Comparison of ENCODE assay signal across 21 cellular contexts in the genomic region with DNA sequence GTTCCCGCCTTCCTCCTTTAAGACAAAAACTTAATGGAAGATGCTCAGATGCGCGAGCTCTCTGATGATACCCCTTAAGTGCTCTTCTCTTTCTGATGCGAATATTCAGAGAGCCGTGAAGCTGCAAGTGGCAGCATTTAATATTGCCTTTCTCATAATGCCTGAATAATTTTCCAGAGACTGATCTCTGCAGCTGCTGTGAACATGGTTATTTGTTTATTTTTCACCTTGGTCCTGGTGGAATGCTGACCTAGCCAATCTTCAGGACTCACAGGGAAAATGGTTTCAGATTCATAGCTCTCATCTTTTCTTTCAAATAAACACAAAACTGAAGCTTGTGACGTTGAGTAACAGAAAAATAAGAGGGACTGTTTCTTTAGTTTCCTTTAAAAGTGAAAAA.
DNase-seq lines count a peak whose midpoint lies in the region; ATAC-seq and TF ChIP-seq lines count a peak whose summit lies in the region.
"Had no signal": no experiment of that assay in that cellular context is flagged by ENCODE, and none has a peak within 500 bp of the region (broad histone marks: within the 10 kb centered on the region; RNA-seq: fewer than 3 reads in every experiment).

No MANE protein-coding gene starts in this region.

- no peak overlapping the region for H3K27ac ChIP-seq in HUES64 (ENCODE audit: low read depth, low read length)
- peak overlapping the region; percentile 34 for H3K27ac ChIP-seq in neural cell (ENCODE audit: low read length)

- H4K20me1 ChIP-seq in neural cell (ENCODE audit: insufficient read depth): no peaks in the 10 kb centered on the region

- no peak overlapping the region for H3K4me3 ChIP-seq in HUES64 (ENCODE audit: low read length)
- peak overlapping the region; percentile 51 for H3K4me3 ChIP-seq in neural cell (ENCODE audit: low read length)

- H3K9ac ChIP-seq in HUES64 (ENCODE audit: low read depth, low read length): peak overlapping the region; percentile 16; the same call in 1 of the 2 replicates
- no peak overlapping the region for H3K9ac ChIP-seq in neural cell (ENCODE audit: low read length)

- no peak overlapping the region for H3K4me3 Mint-ChIP-seq in endothelial cell (ENCODE audit: unreplicated experiment)
- H3K4me3 Mint-ChIP-seq: CD4-positive, alpha-beta T cell; T-cell had no signal

- peaks cover 11% of the 10 kb centered on the region for H3K79me2 ChIP-seq in neural cell (replicated peaks; ENCODE audit: insufficient read depth, low read length)

- H3K9me2 ChIP-seq in neural cell (ENCODE audit: insufficient read depth, low read length): no peaks in the 10 kb centered on the region

- H3K4me2 ChIP-seq in neural cell (ENCODE audit: low read length): peak overlapping the region; percentile 25

- no peak for TF ChIP-seq CTCF in neural cell (IDR thresholded peaks at IDR 0.05; ENCODE audit: poor library complexity, severe bottlenecking)
- no peak for TF ChIP-seq CTCF in endothelial cell (IDR thresholded peaks at IDR 0.05; ENCODE audit: unreplicated experiment)

- H3K4me1 Mint-ChIP-seq in endothelial cell (ENCODE audit: unreplicated experiment): peaks cover 4% of the 10 kb centered on the region

- TF ChIP-seq RAD21 in neural cell (conservative IDR thresholded peaks at IDR 0.05): no peak

- H3K27me3 Mint-ChIP-seq in endothelial cell (ENCODE audit: unreplicated experiment): peaks cover 2% of the 10 kb centered on the region

- H3K27me3 ChIP-seq in HUES64 (ENCODE audit: insufficient read depth, low read length) (no peaks in the 10 kb centered on the region), neural cell (ENCODE audit: insufficient read depth, low read depth, low read length) (no peaks in the 10 kb centered on the region)
- H3K27me3 ChIP-seq: BE2C had no signal

- H3K36me3 Mint-ChIP-seq in endothelial cell (ENCODE audit: low read depth, unreplicated experiment): no peaks in the 10 kb centered on the region
- H3K36me3 Mint-ChIP-seq: T-cell had no signal

- H3K36me3 ChIP-seq in HUES64 (ENCODE audit: insufficient read depth, low read length) (no peaks in the 10 kb centered on the region), neural cell (ENCODE audit: insufficient read depth, low read length) (no peaks in the 10 kb centered on the region)
- H3K36me3 ChIP-seq: BE2C had no signal

- 74% methylated on average over 6 of the region's 6 CpGs for WGBS in HUES64

- H3K9me3 ChIP-seq in HUES64 (ENCODE audit: insufficient read depth, low read depth, low read length) (no peaks in the 10 kb centered on the region), neural cell (ENCODE audit: low read length) (no peaks in the 10 kb centered on the region)
- H3K9me3 ChIP-seq: BE2C had no signal

- H3F3A ChIP-seq in neural cell (ENCODE audit: insufficient read depth, low read length, poor library complexity, severe bottlenecking): no peaks in the 10 kb centered on the region

- H3K27ac Mint-ChIP-seq in endothelial cell (ENCODE audit: unreplicated experiment): no peak overlapping the region
- H3K27ac Mint-ChIP-seq: CD4-positive, alpha-beta T cell; T-cell had no signal

- peaks cover 33% of the 10 kb centered on the region for H3K4me1 ChIP-seq in HUES64 (ENCODE audit: insufficient read depth, low read length)

- DNase-seq in NCI-H1417 (lab: John Stamatoyannopoulos, UW) (peak; percentile 8 to 88 (median 68)), NCI-H1417 treated with DMSO at 0.1 percent for 48 hours (lab: John Stamatoyannopoulos, UW) (no peak), NCI-H69 (lab: John Stamatoyannopoulos, UW) (peak; percentile 19), endothelial cell (ENCODE audit: low spot score) (no peak), DMS153 (lab: John Stamatoyannopoulos, UW) (no peak)
- DNase-seq: 8988T; BE2C; CD4-positive, alpha-beta T cell; DMS53; HCEC 1CT; NCI-H1048; NCI-H1930; NCI-H226; NCI-H748 treated with DMSO at 0.1 percent for 48 hours; T-cell; T-helper 9 cell had no signal

- H3K9me3 Mint-ChIP-seq in endothelial cell (ENCODE audit: unreplicated experiment): no peaks in the 10 kb centered on the region
- H3K9me3 Mint-ChIP-seq: CD4-positive, alpha-beta T cell; T-cell had no signal

- no peak overlapping the region for H2AFZ ChIP-seq in neural cell (ENCODE audit: low read depth, low read length)

- peak; percentile 33 for TF ChIP-seq EP300 in neural cell (conservative IDR thresholded peaks at IDR 0.05; ENCODE audit: poor library complexity, severe bottlenecking)

- ATAC-seq in HG03025 (IDR thresholded peaks at IDR 0.05; ENCODE audit: low FRiP score, unreplicated experiment): no peak
- ATAC-seq: HepG2, Panc1, T-cell had no signal

TF ChIP-seq in neural cell, 6 proteins besides CTCF, POLR2A, EP300 and RAD21:
- TF ChIP-seq, protein P1, sequence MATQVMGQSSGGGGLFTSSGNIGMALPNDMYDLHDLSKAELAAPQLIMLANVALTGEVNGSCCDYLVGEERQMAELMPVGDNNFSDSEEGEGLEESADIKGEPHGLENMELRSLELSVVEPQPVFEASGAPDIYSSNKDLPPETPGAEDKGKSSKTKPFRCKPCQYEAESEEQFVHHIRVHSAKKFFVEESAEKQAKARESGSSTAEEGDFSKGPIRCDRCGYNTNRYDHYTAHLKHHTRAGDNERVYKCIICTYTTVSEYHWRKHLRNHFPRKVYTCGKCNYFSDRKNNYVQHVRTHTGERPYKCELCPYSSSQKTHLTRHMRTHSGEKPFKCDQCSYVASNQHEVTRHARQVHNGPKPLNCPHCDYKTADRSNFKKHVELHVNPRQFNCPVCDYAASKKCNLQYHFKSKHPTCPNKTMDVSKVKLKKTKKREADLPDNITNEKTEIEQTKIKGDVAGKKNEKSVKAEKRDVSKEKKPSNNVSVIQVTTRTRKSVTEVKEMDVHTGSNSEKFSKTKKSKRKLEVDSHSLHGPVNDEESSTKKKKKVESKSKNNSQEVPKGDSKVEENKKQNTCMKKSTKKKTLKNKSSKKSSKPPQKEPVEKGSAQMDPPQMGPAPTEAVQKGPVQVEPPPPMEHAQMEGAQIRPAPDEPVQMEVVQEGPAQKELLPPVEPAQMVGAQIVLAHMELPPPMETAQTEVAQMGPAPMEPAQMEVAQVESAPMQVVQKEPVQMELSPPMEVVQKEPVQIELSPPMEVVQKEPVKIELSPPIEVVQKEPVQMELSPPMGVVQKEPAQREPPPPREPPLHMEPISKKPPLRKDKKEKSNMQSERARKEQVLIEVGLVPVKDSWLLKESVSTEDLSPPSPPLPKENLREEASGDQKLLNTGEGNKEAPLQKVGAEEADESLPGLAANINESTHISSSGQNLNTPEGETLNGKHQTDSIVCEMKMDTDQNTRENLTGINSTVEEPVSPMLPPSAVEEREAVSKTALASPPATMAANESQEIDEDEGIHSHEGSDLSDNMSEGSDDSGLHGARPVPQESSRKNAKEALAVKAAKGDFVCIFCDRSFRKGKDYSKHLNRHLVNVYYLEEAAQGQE (IDR thresholded peaks at IDR 0.05; ENCODE audit: borderline replicate concordance): no peak
- TF ChIP-seq SMC3 (conservative IDR thresholded peaks at IDR 0.05; ENCODE audit: poor library complexity): peak; percentile 21
TF ChIP-seq in neural cell: peak in this region for 1.

Comparison
In these comparisons a context has a peak if more than half of its experiments do, and no peak if none do; other contexts are left out.
1. DNase-seq: peak in NCI-H1417 (3 of 3) and NCI-H69 (single experiment); none in NCI-H1417 treated with DMSO at 0.1 percent for 48 hours (single experiment), endothelial cell (single experiment) and DMS153 (single experiment).